1 cellular context compared by ENCODE assay signal in genomic region chr4:1652088-1652487, GRCh38.
TF ChIP-seq lines count a peak whose summit lies in the region.

No MANE protein-coding gene starts in this region.

TF ChIP-seq in GM12878, 131 proteins besides CTCF, POLR2A, EP300 and RAD21:
- TF ChIP-seq PRDM15 (CRISPR knock-in tag; IDR thresholded peaks at IDR 0.05) = no peak
- no peak for TF ChIP-seq EED (IDR thresholded peaks at IDR 0.05; ENCODE audit: low read depth)
- peak; percentile 43 for TF ChIP-seq NR2C2 (IDR thresholded peaks at IDR 0.05; ENCODE audit: borderline replicate concordance, control insufficient read depth, insufficient read length, low read depth)
- TF ChIP-seq MTA2 (IDR thresholded peaks at IDR 0.05; ENCODE audit: low read depth) = no peak
